Comparison of ENCODE assay signal across 1 cellular context in genomic region chr7:133978502-133979295, GRCh38.
TF ChIP-seq lines count a peak whose summit lies in the region.

No MANE protein-coding gene starts in this region.

TF ChIP-seq in WTC11, 78 proteins besides CTCF, POLR2A, EP300 and RAD21 (continued from another document):
- no peak for TF ChIP-seq CDX4 (CRISPR knock-in tag; IDR thresholded peaks at IDR 0.05; ENCODE audit: borderline replicate concordance)
- TF ChIP-seq FOXP1 (CRISPR knock-in tag; IDR thresholded peaks at IDR 0.05; ENCODE audit: borderline replicate concordance) = no peak
- TF ChIP-seq MXD4 (CRISPR knock-in tag; IDR thresholded peaks at IDR 0.05; ENCODE audit: borderline replicate concordance) = no peak
- TF ChIP-seq ZNF138 (CRISPR knock-in tag; conservative IDR thresholded peaks at IDR 0.05) = no peak
- TF ChIP-seq SP1 (CRISPR knock-in tag; conservative IDR thresholded peaks at IDR 0.05) = no peak
- TF ChIP-seq FOXJ3 (CRISPR knock-in tag; IDR thresholded peaks at IDR 0.05; ENCODE audit: borderline replicate concordance) = no peak
- no peak for TF ChIP-seq ZNF317 (CRISPR knock-in tag; IDR thresholded peaks at IDR 0.05; ENCODE audit: borderline replicate concordance, low read depth)
- no peak for TF ChIP-seq SMAD4 (CRISPR knock-in tag; IDR thresholded peaks at IDR 0.05)
- no peak for TF ChIP-seq SOX15 (CRISPR knock-in tag; IDR thresholded peaks at IDR 0.05)
- no peak for TF ChIP-seq JUN (CRISPR knock-in tag; IDR thresholded peaks at IDR 0.05)
- TF ChIP-seq, protein P1, sequence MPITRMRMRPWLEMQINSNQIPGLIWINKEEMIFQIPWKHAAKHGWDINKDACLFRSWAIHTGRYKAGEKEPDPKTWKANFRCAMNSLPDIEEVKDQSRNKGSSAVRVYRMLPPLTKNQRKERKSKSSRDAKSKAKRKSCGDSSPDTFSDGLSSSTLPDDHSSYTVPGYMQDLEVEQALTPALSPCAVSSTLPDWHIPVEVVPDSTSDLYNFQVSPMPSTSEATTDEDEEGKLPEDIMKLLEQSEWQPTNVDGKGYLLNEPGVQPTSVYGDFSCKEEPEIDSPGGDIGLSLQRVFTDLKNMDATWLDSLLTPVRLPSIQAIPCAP (CRISPR knock-in tag; IDR thresholded peaks at IDR 0.05) = no peak
- TF ChIP-seq, protein P2, sequence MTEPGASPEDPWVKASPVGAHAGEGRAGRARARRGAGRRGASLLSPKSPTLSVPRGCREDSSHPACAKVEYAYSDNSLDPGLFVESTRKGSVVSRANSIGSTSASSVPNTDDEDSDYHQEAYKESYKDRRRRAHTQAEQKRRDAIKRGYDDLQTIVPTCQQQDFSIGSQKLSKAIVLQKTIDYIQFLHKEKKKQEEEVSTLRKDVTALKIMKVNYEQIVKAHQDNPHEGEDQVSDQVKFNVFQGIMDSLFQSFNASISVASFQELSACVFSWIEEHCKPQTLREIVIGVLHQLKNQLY (CRISPR knock-in tag; IDR thresholded peaks at IDR 0.05) = no peak
- TF ChIP-seq FOXP4 (CRISPR knock-in tag; IDR thresholded peaks at IDR 0.05) = no peak
